In genomic region chr4:181181331-181181730, GRCh38 we compare ENCODE assay signal across 14 cellular contexts.
"Had no signal": no experiment of that assay in that cellular context is flagged by ENCODE, and none has a peak within 500 bp of the region (broad histone marks: within the 10 kb centered on the region; RNA-seq: fewer than 3 reads in every experiment).

No MANE protein-coding gene starts in this region.

- H3K4me1 ChIP-seq: gastroesophageal sphincter, pancreas, upper lobe of left lung, uterus had no signal

- DNase-seq: cortex of kidney; dorsolateral prefrontal cortex; effector CD8-positive, alpha-beta T cell; glutamatergic neuron; islet precursor cell; occipital lobe; pancreas; right cardiac atrium; small intestine; stimulated activated CD4-positive, alpha-beta T cell treated with anti-CD3 and anti-CD28 coated beads, Interleukin-12 subunit alpha, Interleukin-12 subunit beta, amount 100 ng/mL, for 4 hours; stimulated activated naive CD4-positive, alpha-beta T cell treated with Interleukin-2 at 50 U/mL for 16 hours; upper lobe of left lung; uterus had no signal

- H3K4me3 ChIP-seq: dorsolateral prefrontal cortex, gastroesophageal sphincter, pancreas, upper lobe of left lung, uterus had no signal

- H3K36me3 ChIP-seq: gastroesophageal sphincter, pancreas, upper lobe of left lung, uterus had no signal

- H3K9me3 ChIP-seq: pancreas, uterus had no signal

- H3K27me3 ChIP-seq: gastroesophageal sphincter, pancreas, upper lobe of left lung, uterus had no signal
